In the genomic region with DNA sequence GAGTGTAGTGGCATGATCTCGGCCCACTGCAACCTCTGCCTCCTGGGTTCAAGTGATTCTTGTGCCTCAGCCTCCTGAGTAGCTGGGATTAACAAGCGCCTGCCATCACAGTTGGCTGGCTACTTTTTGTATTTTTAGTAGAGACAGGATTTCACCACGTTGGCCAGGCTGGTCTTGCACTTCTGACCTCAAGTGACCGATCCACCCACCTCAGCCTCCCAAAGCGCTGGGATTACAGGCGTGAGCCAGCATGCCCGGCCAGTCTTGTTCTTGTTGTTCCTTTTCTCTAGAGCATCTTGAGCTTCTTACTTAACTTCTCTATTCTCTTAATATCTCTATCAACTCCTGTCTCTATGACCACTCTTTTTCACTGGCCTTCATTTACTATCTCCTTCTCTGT, we compare ENCODE assay signal across 4 cellular contexts. TPM values are rescaled to one million over a fixed set of nuclear protein-coding genes. Genes with fewer than 3 reads are reported as not detected.
"Had no signal": no experiment of that assay in that cellular context is flagged by ENCODE, and none has a peak within 500 bp of the region (broad histone marks: within the 10 kb centered on the region; RNA-seq: fewer than 3 reads in every experiment).

No MANE protein-coding gene starts in this region.

RNA-seq across cellular contexts. Expression of a gene that starts 51.2 kb away (rescaled TPM):
- total RNA-seq: GM23338, H1, HT-29, IMR-90 had no signal
